Comparison of ENCODE assay signal across 12 cellular contexts in genomic region chr17:82489117-82489516, GRCh38. TPM values are rescaled to one million over a fixed set of nuclear protein-coding genes. Genes with fewer than 3 reads are reported as not detected.
DNase-seq lines count a peak whose midpoint lies in the region; TF ChIP-seq lines count a peak whose summit lies in the region.
"Had no signal": no experiment of that assay in that cellular context is flagged by ENCODE, and none has a peak within 500 bp of the region (broad histone marks: within the 10 kb centered on the region; RNA-seq: fewer than 3 reads in every experiment).

No MANE protein-coding gene starts in this region.

- peak overlapping the region; percentile 74 for H3K4me2 ChIP-seq in BLaER1

- no TSS peak for BruUV-seq in Calu3 (replicated peaks; lab: Mats Ljungman, UMichigan)

- H3K4me1 Mint-ChIP-seq in Calu3 (ENCODE audit: low read depth, unreplicated experiment) (peaks cover 9% of the 10 kb centered on the region), endothelial cell (ENCODE audit: unreplicated experiment) (no peaks in the 10 kb centered on the region)

- no peak overlapping the region for H3K4me3 ChIP-seq in BLaER1
- H3K4me3 ChIP-seq in neutrophil (ENCODE audit: low read depth in 1 of 2, low read length in 1 of 2), result no peak overlapping the region

- H3K4me3 Mint-ChIP-seq in Calu3 (ENCODE audit: low read depth, unreplicated experiment) (no peak overlapping the region), endothelial cell (ENCODE audit: unreplicated experiment) (no peak overlapping the region)
- H3K4me3 Mint-ChIP-seq: CD4-positive, alpha-beta T cell had no signal

- H3K9ac ChIP-seq in BLaER1, result peak overlapping the region; percentile 32; the same call in 1 of the 2 replicates

- H3K36me3 ChIP-seq in BLaER1 (peaks cover 55% of the 10 kb centered on the region), neutrophil (peaks cover 68% of the 10 kb centered on the region)

- DNase-seq in RWPE1 (ENCODE audit: low spot score) (no peak), fibroblast of peridontal ligament (ENCODE audit: extremely low read depth) (peak; percentile 63), HuH-7 (ENCODE audit: low spot score) (no peak), Calu3 (no peak), endothelial cell (ENCODE audit: low spot score) (no peak), epidermal melanocyte (ENCODE audit: insufficient read length, low spot score) (no peak)
- DNase-seq: activated CD4-positive, CD25-positive, alpha-beta regulatory T cell; activated naive CD4-positive, alpha-beta T cell treated with Interleukin-2 at 50 U/mL for 16 hours; CD4-positive, alpha-beta T cell; erythroblast had no signal

- H4K20me1 ChIP-seq in BLaER1, result 0 out of 2 replicates have a peak, but pooled peaks cover 13% of the 10 kb centered on the region

- H3K27ac ChIP-seq in BLaER1 (peak overlapping the region; percentile 74), RWPE1 (peak overlapping the region; percentile 98), neutrophil (peak overlapping the region; percentile 52)

- TF ChIP-seq CTCF in RWPE1 (conservative IDR thresholded peaks at IDR 0.05; ENCODE audit: low read depth), result no peak
- TF ChIP-seq CTCF in neutrophil (IDR thresholded peaks at IDR 0.05), result no peak
- no peak for TF ChIP-seq CTCF in Calu3 (IDR thresholded peaks at IDR 0.05; ENCODE audit: unreplicated experiment)
- no peak for TF ChIP-seq CTCF in endothelial cell (IDR thresholded peaks at IDR 0.05; ENCODE audit: unreplicated experiment)

- H3K36me3 Mint-ChIP-seq in Calu3 (ENCODE audit: insufficient read depth, unreplicated experiment) (peaks cover 34% of the 10 kb centered on the region), endothelial cell (ENCODE audit: low read depth, unreplicated experiment) (peaks cover 20% of the 10 kb centered on the region)

- POLR2A ChIA-PET in RWPE1 (lab: Yijun Ruan, JAX; ENCODE audit: low non-redundant PET), result no interaction called here

- H3K9me3 ChIP-seq in BLaER1 (no peaks in the 10 kb centered on the region), neutrophil (no peaks in the 10 kb centered on the region)

- H3K27me3 ChIP-seq in BLaER1 (no peaks in the 10 kb centered on the region), neutrophil (no peaks in the 10 kb centered on the region)

- H3K4me1 ChIP-seq in BLaER1 (peaks cover 59% of the 10 kb centered on the region), neutrophil (ENCODE audit: control insufficient read depth in 1 of 2, insufficient read depth in 1 of 2, low read depth in 1 of 2, low read length in 1 of 2) (no peaks in the 10 kb centered on the region)

- H3K9me3 Mint-ChIP-seq in Calu3 (ENCODE audit: low read depth, unreplicated experiment) (no peaks in the 10 kb centered on the region), endothelial cell (ENCODE audit: unreplicated experiment) (no peaks in the 10 kb centered on the region)
- H3K9me3 Mint-ChIP-seq: CD4-positive, alpha-beta T cell had no signal

- CTCF ChIA-PET in RWPE1 (lab: Yijun Ruan, JAX) (interaction anchor here (0.5 to 1.1 kb wide), 2 partner anchors 9 to 98 kb away, joined by 3 read pairs; no protein-coding TSS in a partner anchor), Calu3 (lab: Charles Lee) (interaction anchor here (0.6 kb wide), 1 partner anchor 18 kb away, joined by 3 read pairs; no protein-coding TSS in a partner anchor)

- intact Hi-C loops in Calu3 (cut with micrococcal nuclease; ENCODE audit: unreplicated experiment), result no loop called here

- no peak overlapping the region for H3K27ac Mint-ChIP-seq in Calu3 (ENCODE audit: unreplicated experiment)
- no peak overlapping the region for H3K27ac Mint-ChIP-seq in endothelial cell (ENCODE audit: unreplicated experiment)
- H3K27ac Mint-ChIP-seq: CD4-positive, alpha-beta T cell had no signal

- H3K27me3 Mint-ChIP-seq in Calu3 (ENCODE audit: unreplicated experiment), result no peaks in the 10 kb centered on the region
- peaks cover 11% of the 10 kb centered on the region for H3K27me3 Mint-ChIP-seq in endothelial cell (ENCODE audit: unreplicated experiment)
- H3K27me3 Mint-ChIP-seq: CD4-positive, alpha-beta T cell had no signal

RNA-seq across cellular contexts. Expression of gene FOXK2, which starts 30.4 kb away (rescaled TPM):
- total RNA-seq in Calu3 (2022), result 96.2 TPM in 2 replicates
- 64.3 TPM for total RNA-seq in endothelial cell (ENCODE audit: unreplicated experiment)

RNA-seq across cellular contexts. Expression of gene NARF, which starts 30.6 kb away (rescaled TPM):
- total RNA-seq in Calu3 (2022) (38.1 and 39.4 TPM in 2 replicates), endothelial cell (ENCODE audit: unreplicated experiment) (88.7 TPM)

RNA-seq across cellular contexts. Expression of gene CYBC1, which starts 38.6 kb away (rescaled TPM):
- 78.1 and 80.3 TPM in 2 replicates for total RNA-seq in Calu3 (2022)
- 75.7 TPM for total RNA-seq in endothelial cell (ENCODE audit: unreplicated experiment)
